Comparison of ENCODE assay signal across 1 cellular context in the genomic region with DNA sequence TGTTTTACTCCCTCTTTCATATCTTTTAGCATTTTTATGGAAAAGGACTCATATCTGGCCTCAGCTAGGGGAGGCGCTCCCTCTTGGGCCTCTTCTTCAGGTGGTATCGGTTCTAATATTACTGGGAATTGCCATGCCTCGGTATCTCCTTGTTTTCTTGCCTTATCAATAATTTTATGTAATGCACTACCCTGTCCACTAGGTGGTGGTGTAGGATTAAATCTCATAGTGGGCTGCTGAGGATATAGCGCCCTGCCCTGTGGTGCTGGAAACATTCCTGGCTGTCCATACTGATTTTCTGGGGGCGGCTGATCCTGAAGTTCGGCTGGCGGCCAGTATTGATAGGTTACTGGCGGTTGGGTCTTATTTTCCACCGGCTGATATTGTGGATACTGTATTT.
TF ChIP-seq lines count a peak whose summit lies in the region.

No MANE protein-coding gene starts in this region.

TF ChIP-seq in HepG2, 621 proteins besides CTCF, POLR2A, EP300 and RAD21:
- TF ChIP-seq KLF6 (CRISPR knock-in tag; IDR thresholded peaks at IDR 0.05) (no peak), ZNF337 (CRISPR knock-in tag; IDR thresholded peaks at IDR 0.05; ENCODE audit: borderline replicate concordance, low read depth) (no peak)
